In the genomic region with DNA sequence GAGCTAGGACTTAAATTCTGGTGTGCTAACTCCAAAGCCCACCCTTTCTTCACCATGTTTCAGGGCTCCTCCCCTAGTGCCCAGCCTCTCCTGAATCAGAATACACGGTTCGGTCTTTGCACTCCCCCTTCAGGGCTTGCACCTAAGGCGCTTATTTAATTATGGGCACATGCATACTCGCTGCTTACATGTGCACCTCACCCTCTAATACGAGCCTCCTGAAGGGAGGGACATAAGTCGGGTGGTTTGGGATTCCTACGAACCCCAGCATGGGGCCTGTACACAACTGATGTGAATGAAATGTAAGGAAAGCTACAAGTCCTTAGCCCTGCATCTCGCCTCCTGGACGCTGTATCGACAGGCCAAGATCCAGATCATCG, we compare ENCODE assay signal across 8 cellular contexts. TPM values are rescaled to one million over a fixed set of nuclear protein-coding genes. Genes with fewer than 3 reads are reported as not detected.
A peak's percentile ranks its signal among the peaks of the same experiment; 100 is the strongest.
DNase-seq lines count a peak whose midpoint lies in the region; ATAC-seq, FAIRE-seq and TF ChIP-seq lines count a peak whose summit lies in the region.

No MANE protein-coding gene starts in this region.

- ATAC-seq in activated CD4-positive, alpha-beta T cell treated with anti-CD3 and anti-CD28 coated beads for 36 hours, result no peak
- no peak for ATAC-seq in stimulated activated memory B cell treated with anti-CD40 and anti-IgM and Interleukin-4, amounts not matched to agents 10 μg/mL and 1 μg/mL and 100 μg/mL, for 72 hours
- ATAC-seq in HG03571 (IDR thresholded peaks at IDR 0.05; ENCODE audit: unreplicated experiment), result no peak

- H3K4me3 ChIP-seq in LNCaP clone FGC (ENCODE audit: low read depth, low read length) (peak overlapping the region; percentile 61), iPS-18c (ENCODE audit: insufficient read depth, low read depth, low read length) (peak overlapping the region; percentile 77), small intestine (ENCODE audit: low read depth in 1 of 2, low read length in 2 of 2) (peak overlapping the region in 1 of 2 donors; percentile 33)

- H3K4me3 Mint-ChIP-seq in activated CD4-positive, alpha-beta T cell treated with anti-CD3 and anti-CD28 coated beads for 36 hours, result peak overlapping the region; percentile 75
- H3K4me3 Mint-ChIP-seq in stimulated activated memory B cell treated with anti-CD40 and anti-IgM and Interleukin-4, amounts not matched to agents 10 μg/mL and 1 μg/mL and 100 μg/mL, for 72 hours, result peak overlapping the region; percentile 83

- TF ChIP-seq CTCF in LNCaP clone FGC (IDR thresholded peaks at IDR 0.05; ENCODE audit: control insufficient read depth, extremely low read depth, insufficient read depth), result no peak

- no peaks in the 10 kb centered on the region for H3K4me1 ChIP-seq in small intestine (ENCODE audit: control insufficient read depth in 2 of 2, insufficient read depth in 1 of 2, low read depth in 1 of 2, low read length in 1 of 2)

- H3K9me3 Mint-ChIP-seq in activated CD4-positive, alpha-beta T cell treated with anti-CD3 and anti-CD28 coated beads for 36 hours (ENCODE audit: low read depth), result no peaks in the 10 kb centered on the region
- H3K9me3 Mint-ChIP-seq in stimulated activated memory B cell treated with anti-CD40 and anti-IgM and Interleukin-4, amounts not matched to agents 10 μg/mL and 1 μg/mL and 100 μg/mL, for 72 hours, result no peaks in the 10 kb centered on the region

- H3K36me3 ChIP-seq in small intestine (ENCODE audit: control insufficient read depth in 2 of 2, insufficient read depth in 2 of 2, low read length in 2 of 2), result no peaks in the 10 kb centered on the region

- DNase-seq in activated CD4-positive, alpha-beta T cell treated with anti-CD3 and anti-CD28 coated beads for 36 hours, result no peak
- no peak for DNase-seq in activated CD4-positive, alpha-beta T cell treated with anti-CD3 and anti-CD28 coated beads for 48 hours
- DNase-seq in LNCaP clone FGC (ENCODE audit: low read depth), result no peak
- peak; percentile 24 for DNase-seq in amniotic epithelial cell (ENCODE audit: low read depth)
- DNase-seq in small intestine, result no peak

- POLR2A ChIA-PET in activated CD4-positive, alpha-beta T cell treated with anti-CD3 and anti-CD28 coated beads for 36 hours (lab: Charles Lee), result no interaction called here

- H3K27me3 ChIP-seq in small intestine (ENCODE audit: control insufficient read depth in 2 of 2, insufficient read depth in 2 of 2, low read length in 2 of 2), result no peaks in the 10 kb centered on the region

- H3K27me3 Mint-ChIP-seq in activated CD4-positive, alpha-beta T cell treated with anti-CD3 and anti-CD28 coated beads for 36 hours, result peaks cover 9% of the 10 kb centered on the region
- peaks cover 15% of the 10 kb centered on the region for H3K27me3 Mint-ChIP-seq in stimulated activated memory B cell treated with anti-CD40 and anti-IgM and Interleukin-4, amounts not matched to agents 10 μg/mL and 1 μg/mL and 100 μg/mL, for 72 hours

- H3K9me3 ChIP-seq in iPS-18c (ENCODE audit: control insufficient read depth, insufficient read depth, low read length) (no peaks in the 10 kb centered on the region), small intestine (ENCODE audit: control insufficient read depth, low read depth) (no peaks in the 10 kb centered on the region)

- H3K27ac ChIP-seq in small intestine (ENCODE audit: low read depth in 1 of 2, low read length in 1 of 2), result peak overlapping the region in 1 of 2 donors; percentile 9

- peaks cover 23% of the 10 kb centered on the region for H3K4me1 Mint-ChIP-seq in activated CD4-positive, alpha-beta T cell treated with anti-CD3 and anti-CD28 coated beads for 36 hours
- H3K4me1 Mint-ChIP-seq in stimulated activated memory B cell treated with anti-CD40 and anti-IgM and Interleukin-4, amounts not matched to agents 10 μg/mL and 1 μg/mL and 100 μg/mL, for 72 hours, result peaks cover 16% of the 10 kb centered on the region

- FAIRE-seq in small intestine (lab: Jason Lieb, UNC), result no peak

- H3K27ac Mint-ChIP-seq in activated CD4-positive, alpha-beta T cell treated with anti-CD3 and anti-CD28 coated beads for 36 hours, result peak overlapping the region; percentile 40
- H3K27ac Mint-ChIP-seq in stimulated activated memory B cell treated with anti-CD40 and anti-IgM and Interleukin-4, amounts not matched to agents 10 μg/mL and 1 μg/mL and 100 μg/mL, for 72 hours, result peak overlapping the region; percentile 58

- H3K36me3 Mint-ChIP-seq in activated CD4-positive, alpha-beta T cell treated with anti-CD3 and anti-CD28 coated beads for 36 hours (ENCODE audit: low read depth), result no peaks in the 10 kb centered on the region
- peaks cover 7% of the 10 kb centered on the region for H3K36me3 Mint-ChIP-seq in stimulated activated memory B cell treated with anti-CD40 and anti-IgM and Interleukin-4, amounts not matched to agents 10 μg/mL and 1 μg/mL and 100 μg/mL, for 72 hours

- intact Hi-C loops in activated CD4-positive, alpha-beta T cell treated with anti-CD3 and anti-CD28 coated beads for 36 hours (cut with DNase I, micrococcal nuclease), result loop anchor here (1.0 to 2.0 kb wide), 16 partner anchors 59 to 704 kb away; a partner anchor contains a TSS

- CTCF ChIA-PET in activated CD4-positive, alpha-beta T cell treated with anti-CD3 and anti-CD28 coated beads for 36 hours (lab: Charles Lee), result no interaction called here

- WGBS in small intestine, 3 donors, result 4% methylated on average over 11 of the region's 11 CpGs

RNA-seq across cellular contexts. Expression of a gene that starts 0.4 kb away (rescaled TPM):
- 1 to 10 TPM; 8.7 TPM for total RNA-seq in activated CD4-positive, alpha-beta T cell treated with anti-CD3 and anti-CD28 coated beads for 36 hours
- polyA plus RNA-seq in small intestine, result 100 to 1,000 TPM in 1 of 3 donors, 10 to 100 TPM in 2; 81.6 to 142 (median 97.0) TPM

RNA-seq across cellular contexts. Expression of a gene that starts 5.9 kb away (rescaled TPM):
- not detected for total RNA-seq in activated CD4-positive, alpha-beta T cell treated with anti-CD3 and anti-CD28 coated beads for 36 hours
- 1 to 10 TPM in 1 of 3 donors, under 1 TPM in 1, not detected in 1; 0.81 to 5.8 TPM for polyA plus RNA-seq in small intestine

RNA-seq across cellular contexts. Expression of a gene that starts 7.5 kb away (rescaled TPM):
- total RNA-seq in activated CD4-positive, alpha-beta T cell treated with anti-CD3 and anti-CD28 coated beads for 36 hours, result not detected
- polyA plus RNA-seq in small intestine, result 1 to 10 TPM; 2.4 to 3.8 (median 2.7) TPM

RNA-seq across cellular contexts. Expression of a gene that starts 46.9 kb away (rescaled TPM):
- total RNA-seq in activated CD4-positive, alpha-beta T cell treated with anti-CD3 and anti-CD28 coated beads for 36 hours, result 1 to 10 TPM; 4.7 to 5.9 TPM
- 100 to 1,000 TPM in 1 of 3 donors, 10 to 100 TPM in 2; 57.0 to 127 (median 59.4) TPM for polyA plus RNA-seq in small intestine
